ENCODE assay signal across 20 cellular contexts in genomic region chr9:110526426-110526825, GRCh38. TPM values are rescaled to one million over a fixed set of nuclear protein-coding genes. Genes with fewer than 3 reads are reported as not detected.
DNase-seq lines count a peak whose midpoint lies in the region; ATAC-seq, FAIRE-seq and TF ChIP-seq lines count a peak whose summit lies in the region.
"Had no signal": no experiment of that assay in that cellular context is flagged by ENCODE, and none has a peak within 500 bp of the region (broad histone marks: within the 10 kb centered on the region; RNA-seq: fewer than 3 reads in every experiment).

No MANE protein-coding gene starts in this region.

- WGBS in small intestine, 3 donors = 52 to 65% (median 58%) methylated on average over 1 of the region's 1 CpG

- no peak overlapping the region for H3K4me3 ChIP-seq in PC-3 (ENCODE audit: low read length)
- no peak overlapping the region for H3K4me3 ChIP-seq in choroid plexus epithelial cell (ENCODE audit: low read depth, low read length)
- H3K4me3 ChIP-seq in small intestine (ENCODE audit: low read depth in 1 of 2, low read length in 2 of 2) = no peak overlapping the region
- H3K4me3 ChIP-seq: BLaER1 had no signal

- H3K9me3 ChIP-seq in PC-3 (ENCODE audit: low read length) (0 out of 2 replicates have a peak, but pooled peaks cover 5% of the 10 kb centered on the region), small intestine (ENCODE audit: control insufficient read depth, low read depth) (no peaks in the 10 kb centered on the region)
- H3K9me3 ChIP-seq: neutrophil had no signal

- H3K36me3 ChIP-seq in PC-3 (ENCODE audit: low read depth, low read length) (no peaks in the 10 kb centered on the region), small intestine (ENCODE audit: control insufficient read depth in 2 of 2, insufficient read depth in 2 of 2, low read length in 2 of 2) (no peaks in the 10 kb centered on the region)
- H3K36me3 ChIP-seq: BLaER1, neutrophil had no signal

- no peak for ATAC-seq in PC-3
- ATAC-seq: activated CD8-positive, alpha-beta T cell treated with anti-CD3 and anti-CD28 coated beads for 36 hours had no signal

- peaks cover 7% of the 10 kb centered on the region for H3K9me3 Mint-ChIP-seq in osteocyte (ENCODE audit: unreplicated experiment)

- peaks cover 2% of the 10 kb centered on the region for H3K27me3 Mint-ChIP-seq in osteocyte (ENCODE audit: unreplicated experiment)
- H3K27me3 Mint-ChIP-seq: activated CD8-positive, alpha-beta T cell treated with anti-CD3 and anti-CD28 coated beads for 36 hours; activated T-cell treated with anti-CD3 and anti-CD28 coated beads, Interleukin-2, amount 50 U/mL, for 24 hours had no signal

- no peaks in the 10 kb centered on the region for H3K79me2 ChIP-seq in PC-3 (ENCODE audit: low read length)

- H3K36me3 Mint-ChIP-seq in osteocyte (ENCODE audit: unreplicated experiment) = peaks cover 3% of the 10 kb centered on the region

- BruUV-seq in PC-3 (replicated peaks; lab: Mats Ljungman, UMichigan) = no TSS peak

- no peak overlapping the region for H2AFZ ChIP-seq in PC-3 (ENCODE audit: low read length)

- no peaks in the 10 kb centered on the region for H3K9me2 ChIP-seq in PC-3 (replicated peaks; ENCODE audit: low read length)

- no peak overlapping the region for H3K9ac ChIP-seq in PC-3 (ENCODE audit: low read length)
- H3K9ac ChIP-seq: BLaER1 had no signal

- CTCF ChIA-PET in PC-3 (lab: Charles Lee) = no interaction called here

- H3K27ac ChIP-seq in PC-3 (ENCODE audit: low read length) (no peak overlapping the region), small intestine (ENCODE audit: low read depth in 1 of 2, low read length in 1 of 2) (no peak overlapping the region)
- H3K27ac ChIP-seq: BLaER1, neutrophil had no signal

- intact Hi-C loops in PC-3 (cut with micrococcal nuclease) = no loop called here

- H3K4me1 Mint-ChIP-seq in osteocyte (ENCODE audit: unreplicated experiment) = peaks cover 16% of the 10 kb centered on the region

- FAIRE-seq in small intestine (lab: Jason Lieb, UNC) = no peak

- POLR2A ChIA-PET in PC-3 (lab: Charles Lee; ENCODE audit: unreplicated experiment) = no interaction called here

- H3K4me3 Mint-ChIP-seq in osteocyte (ENCODE audit: unreplicated experiment) = no peak overlapping the region
- H3K4me3 Mint-ChIP-seq: activated CD8-positive, alpha-beta T cell treated with anti-CD3 and anti-CD28 coated beads for 36 hours; activated T-cell treated with anti-CD3 and anti-CD28 coated beads, Interleukin-2, amount 50 U/mL, for 24 hours had no signal

- no peaks in the 10 kb centered on the region for H3K27me3 ChIP-seq in PC-3 (ENCODE audit: low read length)
- no peaks in the 10 kb centered on the region for H3K27me3 ChIP-seq in small intestine (ENCODE audit: control insufficient read depth in 2 of 2, insufficient read depth in 2 of 2, low read length in 2 of 2)
- H3K27me3 ChIP-seq: BLaER1 had no signal

- DNase-seq in G401 (ENCODE audit: low spot score) = peak; percentile 30
- peak; percentile 39 for DNase-seq in PC-3
- DNase-seq in choroid plexus epithelial cell (ENCODE audit: low read depth) = peak; percentile 77
- no peak for DNase-seq in osteocyte (ENCODE audit: extremely low spot score, unreplicated experiment)
- DNase-seq in stimulated activated CD4-positive, alpha-beta T cell treated with anti-CD3 and anti-CD28 coated beads, Interleukin-15, amount 100 ng/mL, for 24 hours = no peak
- DNase-seq in small intestine = no peak
- DNase-seq in AG20443 (ENCODE audit: low spot score) = no peak
- DNase-seq in stimulated activated CD4-positive, alpha-beta T cell treated with anti-CD3 and anti-CD28 coated beads, Interleukin-4, amount 100 ng/mL, for 1 hour = no peak
- DNase-seq: activated CD4-positive, CD25-positive, alpha-beta regulatory T cell; activated CD8-positive, alpha-beta T cell treated with anti-CD3 and anti-CD28 coated beads for 36 hours; activated naive CD4-positive, alpha-beta T cell treated with Interleukin-2 at 50 U/mL for 16 hours; activated T-cell treated with anti-CD3 and anti-CD28 coated beads, Interleukin-2, amount 50 U/mL, for 24 hours; anterior cingulate cortex; foreskin melanocyte; NCI-H1105; NCI-H2107; NCI-H526; stimulated activated CD8-positive, alpha-beta memory T cell treated with anti-CD3 and anti-CD28 coated beads, Interleukin-4, amount 100 ng/mL, for 48 hours had no signal

- no peaks in the 10 kb centered on the region for H3K4me1 ChIP-seq in PC-3 (ENCODE audit: insufficient read depth, low read length)
- no peaks in the 10 kb centered on the region for H3K4me1 ChIP-seq in small intestine (ENCODE audit: control insufficient read depth in 2 of 2, insufficient read depth in 1 of 2, low read depth in 1 of 2, low read length in 1 of 2)

- H3F3A ChIP-seq in PC-3 (ENCODE audit: low read length, unreplicated experiment) = no peaks in the 10 kb centered on the region

- TF ChIP-seq CTCF in PC-3 (conservative IDR thresholded peaks at IDR 0.05; ENCODE audit: low read depth, low read length) = no peak
- no peak for TF ChIP-seq CTCF in choroid plexus epithelial cell (conservative IDR thresholded peaks at IDR 0.05; ENCODE audit: low read depth, low read length)
- no peak for TF ChIP-seq CTCF in osteocyte (IDR thresholded peaks at IDR 0.05)

- no peaks in the 10 kb centered on the region for H4K20me1 ChIP-seq in PC-3 (ENCODE audit: low read length)
- H4K20me1 ChIP-seq: BLaER1 had no signal

- H3K27ac Mint-ChIP-seq in osteocyte (ENCODE audit: unreplicated experiment) = peak overlapping the region; percentile 25
- H3K27ac Mint-ChIP-seq: activated CD8-positive, alpha-beta T cell treated with anti-CD3 and anti-CD28 coated beads for 36 hours; activated T-cell treated with anti-CD3 and anti-CD28 coated beads, Interleukin-2, amount 50 U/mL, for 24 hours had no signal

- no peak overlapping the region for H3K4me2 ChIP-seq in PC-3 (ENCODE audit: low read length)
- H3K4me2 ChIP-seq: BLaER1 had no signal

- in situ Hi-C loops in G401 (cut with HindIII; ENCODE audit: low sequenced_read_pairs) = no loop called here

RNA-seq across cellular contexts. Expression of gene SVEP1, which starts 53.1 kb away (rescaled TPM):
- not detected in 2 replicates for total RNA-seq in G401 (2014; rRNA removed; shearing (Covaris generic))
- total RNA-seq in PC-3 (2014; rRNA removed) (0.04 and 0.17 TPM in 2 replicates), osteocyte (2.8 and 3.1 TPM in 2 replicates)
- polyA plus RNA-seq in small intestine = 1 to 10 TPM in 1 of 3 donors, under 1 TPM in 2; under 0.01 to 5.8 (median under 0.01) TPM
- total RNA-seq: activated CD8-positive, alpha-beta T cell treated with anti-CD3 and anti-CD28 coated beads for 36 hours had no signal

Comparison
In these comparisons a context has a peak if more than half of its experiments do, and no peak if none do; other contexts are left out.
1. DNase-seq: peak in G401 (single experiment), PC-3 (single experiment) and choroid plexus epithelial cell (single experiment); none in osteocyte (single experiment), stimulated activated CD4-positive, alpha-beta T cell treated with anti-CD3 and anti-CD28 coated beads, Interleukin-15, amount 100 ng/mL, for 24 hours (single experiment), small intestine (single experiment), AG20443 (single experiment) and stimulated activated CD4-positive, alpha-beta T cell treated with anti-CD3 and anti-CD28 coated beads, Interleukin-4, amount 100 ng/mL, for 1 hour (single experiment).